Comparison of ENCODE assay signal across 21 cellular contexts in the genomic region with DNA sequence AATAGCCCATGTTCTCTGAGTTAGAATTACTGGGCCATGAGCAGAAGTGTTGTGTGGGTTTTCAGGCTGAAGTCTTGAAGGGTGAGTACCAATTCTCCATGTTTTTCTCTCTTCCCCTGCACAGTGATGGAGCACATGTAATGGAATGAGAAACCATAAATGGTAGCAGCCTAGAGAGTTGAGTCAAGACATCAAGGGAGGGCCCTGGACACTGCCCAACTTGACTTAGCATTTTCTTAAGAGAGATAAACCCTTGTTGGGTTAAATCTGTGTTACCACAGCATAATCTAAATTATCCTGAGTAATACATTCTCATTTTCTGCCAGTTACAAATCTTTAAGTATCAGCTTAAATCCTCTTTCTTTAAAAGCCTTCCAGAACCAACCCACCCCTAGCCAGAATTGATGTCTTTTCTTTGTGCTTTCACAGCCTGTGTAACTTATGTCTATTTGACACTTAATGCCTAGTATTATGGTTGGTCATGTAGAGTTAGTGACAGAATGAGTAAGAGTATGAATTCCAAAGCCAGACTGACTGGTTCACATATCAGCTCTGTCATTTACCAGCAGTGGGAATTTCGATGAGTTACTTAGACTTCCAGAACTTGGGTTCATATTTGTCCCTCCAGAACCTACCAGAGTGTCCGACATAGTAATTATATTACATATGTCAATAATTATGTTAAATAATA. TPM values are rescaled to one million over a fixed set of nuclear protein-coding genes. Genes with fewer than 3 reads are reported as not detected.
DNase-seq lines count a peak whose midpoint lies in the region; ATAC-seq, FAIRE-seq and TF ChIP-seq lines count a peak whose summit lies in the region.
"Had no signal": no experiment of that assay in that cellular context is flagged by ENCODE, and none has a peak within 500 bp of the region (broad histone marks: within the 10 kb centered on the region; RNA-seq: fewer than 3 reads in every experiment).

No MANE protein-coding gene starts in this region.

- no peaks in the 10 kb centered on the region for H3F3A ChIP-seq in smooth muscle cell (ENCODE audit: low read depth)

- no peak for ATAC-seq in HG02623 (IDR thresholded peaks at IDR 0.05; ENCODE audit: unreplicated experiment)
- ATAC-seq: HepG2, Panc1, Right ventricle myocardium inferior had no signal

- TF ChIP-seq CTCF in astrocyte (IDR thresholded peaks at IDR 0.05; ENCODE audit: insufficient read depth, low read depth, low read length) (no peak), smooth muscle cell (IDR thresholded peaks at IDR 0.05; ENCODE audit: borderline replicate concordance, insufficient read depth, poor library complexity, severe bottlenecking) (no peak), coronary artery (IDR thresholded peaks at IDR 0.05) (no peak)

- no peak overlapping the region for H3K27ac Mint-ChIP-seq in astrocyte (ENCODE audit: unreplicated experiment)
- no peak overlapping the region for H3K27ac Mint-ChIP-seq in CD4-positive, alpha-beta memory T cell
- H3K27ac Mint-ChIP-seq: CD4-positive, alpha-beta T cell had no signal

- FAIRE-seq in astrocyte (lab: Jason Lieb, UNC), result no peak
- FAIRE-seq: GM12892, H1, HepG2 had no signal

- peak; percentile 26 for DNase-seq in EL
- DNase-seq in astrocyte (ENCODE audit: low read depth), result peak; percentile 76
- peak; percentile 47 for DNase-seq in iris pigment epithelial cell (ENCODE audit: low read depth)
- no peak for DNase-seq in smooth muscle cell (lab: John Stamatoyannopoulos, UW; ENCODE audit: unreplicated experiment)
- no peak for DNase-seq in coronary artery (ENCODE audit: low spot score)
- DNase-seq in CD4-positive, alpha-beta memory T cell, result no peak
- DNase-seq in NCI-H1417 (lab: John Stamatoyannopoulos, UW), result no peak
- DNase-seq: BE2C; CD4-positive, alpha-beta T cell; DMS79; GF-D8; NCI-H1092; NCI-H510A treated with DMSO at 0.1 percent for 48 hours had no signal

- H4K20me1 ChIP-seq in astrocyte (ENCODE audit: insufficient read depth, low read length) (no peaks in the 10 kb centered on the region), smooth muscle cell (ENCODE audit: low read depth) (no peaks in the 10 kb centered on the region)

- H3K36me3 Mint-ChIP-seq in astrocyte (ENCODE audit: low read depth, unreplicated experiment), result no peaks in the 10 kb centered on the region
- H3K36me3 Mint-ChIP-seq in CD4-positive, alpha-beta memory T cell, result no peaks in the 10 kb centered on the region

- no peaks in the 10 kb centered on the region for H3K9me3 Mint-ChIP-seq in astrocyte (ENCODE audit: unreplicated experiment)
- H3K9me3 Mint-ChIP-seq in CD4-positive, alpha-beta memory T cell, result peaks cover 0 to 3% (median 0%) of the 10 kb centered on the region in 8 donors
- H3K9me3 Mint-ChIP-seq: CD4-positive, alpha-beta T cell had no signal

- H3K4me1 ChIP-seq in astrocyte (ENCODE audit: insufficient read depth, low read length) (peaks cover 12% of the 10 kb centered on the region), smooth muscle cell (ENCODE audit: low read depth) (no peaks in the 10 kb centered on the region)
- no peaks in the 10 kb centered on the region for H3K4me1 ChIP-seq in CD4-positive, alpha-beta memory T cell (ENCODE audit: insufficient read depth, low read length)
- H3K4me1 ChIP-seq: BE2C had no signal

- peaks cover 7% of the 10 kb centered on the region for H3K4me1 Mint-ChIP-seq in astrocyte (ENCODE audit: low read depth, unreplicated experiment)
- H3K4me1 Mint-ChIP-seq in CD4-positive, alpha-beta memory T cell, result no peaks in the 10 kb centered on the region

- H3K9ac ChIP-seq in astrocyte (ENCODE audit: low read length), result no peak overlapping the region
- no peak overlapping the region for H3K9ac ChIP-seq in smooth muscle cell (ENCODE audit: low read depth)
- H3K9ac ChIP-seq: KMS-11 had no signal

- peaks cover 4% of the 10 kb centered on the region for H3K27me3 ChIP-seq in astrocyte (ENCODE audit: insufficient read depth, low read length)
- no peaks in the 10 kb centered on the region for H3K27me3 ChIP-seq in smooth muscle cell (ENCODE audit: low read depth)
- peaks cover 1% of the 10 kb centered on the region for H3K27me3 ChIP-seq in CD4-positive, alpha-beta memory T cell (ENCODE audit: insufficient read depth, low read length)
- H3K27me3 ChIP-seq: BE2C had no signal

- no peaks in the 10 kb centered on the region for H3K27me3 Mint-ChIP-seq in astrocyte (ENCODE audit: low read depth, unreplicated experiment)
- peaks cover 1 to 3% of the 10 kb centered on the region in 2 donors for H3K27me3 Mint-ChIP-seq in CD4-positive, alpha-beta memory T cell

- no peak overlapping the region for H3K27ac ChIP-seq in astrocyte (ENCODE audit: low read depth, low read length)
- peak overlapping the region; percentile 33 for H3K27ac ChIP-seq in smooth muscle cell (ENCODE audit: low read depth)
- H3K27ac ChIP-seq in coronary artery, result no peak overlapping the region
- H3K27ac ChIP-seq in CD4-positive, alpha-beta memory T cell (ENCODE audit: low read depth, low read length), result no peak overlapping the region
- H3K27ac ChIP-seq: KMS-11, SK-N-MC had no signal

- H3K36me3 ChIP-seq in astrocyte (ENCODE audit: insufficient read depth, low read length), result no peaks in the 10 kb centered on the region
- H3K36me3 ChIP-seq in smooth muscle cell (ENCODE audit: low read depth), result no peaks in the 10 kb centered on the region
- no peaks in the 10 kb centered on the region for H3K36me3 ChIP-seq in CD4-positive, alpha-beta memory T cell (ENCODE audit: insufficient read depth, low read length)
- H3K36me3 ChIP-seq: BE2C had no signal

- CTCF ChIA-PET in CD4-positive, alpha-beta memory T cell (lab: Charles Lee; ENCODE audit: partially characterized antibody), result interaction anchor here (0.6 to 0.9 kb wide), 2 partner anchors 11 to 580 kb away, joined by 3 to 6 read pairs; no protein-coding TSS in a partner anchor

- H3K9me3 ChIP-seq in astrocyte (ENCODE audit: insufficient read depth, low read depth, low read length), result no peaks in the 10 kb centered on the region
- H3K9me3 ChIP-seq in smooth muscle cell (replicated peaks; ENCODE audit: low read depth), result no peaks in the 10 kb centered on the region
- H3K9me3 ChIP-seq in CD4-positive, alpha-beta memory T cell (ENCODE audit: control insufficient read depth in 1 of 2, low read length in 2 of 2), result no peaks in the 10 kb centered on the region
- H3K9me3 ChIP-seq: BE2C had no signal

- H3K79me2 ChIP-seq in astrocyte (ENCODE audit: insufficient read depth, low read length) (no peaks in the 10 kb centered on the region), smooth muscle cell (ENCODE audit: low read depth) (no peaks in the 10 kb centered on the region)

- POLR2A ChIA-PET in CD4-positive, alpha-beta memory T cell (lab: Charles Lee; ENCODE audit: partially characterized antibody), result no interaction called here

- 59% methylated on average over 2 of the region's 2 CpGs for WGBS in smooth muscle cell (ENCODE audit: low lambda C conversion rate)

- H3K4me3 ChIP-seq in astrocyte (ENCODE audit: insufficient read depth, low read depth, low read length), result no peak overlapping the region
- no peak overlapping the region for H3K4me3 ChIP-seq in smooth muscle cell
- no peak overlapping the region for H3K4me3 ChIP-seq in coronary artery
- no peak overlapping the region for H3K4me3 ChIP-seq in CD4-positive, alpha-beta memory T cell (ENCODE audit: low read length in 2 of 2)
- H3K4me3 ChIP-seq: SK-N-MC had no signal

- H2AFZ ChIP-seq in astrocyte (ENCODE audit: low read depth, low read length) (no peak overlapping the region), smooth muscle cell (ENCODE audit: low read depth) (no peak overlapping the region)

- no peak overlapping the region for H3K4me3 Mint-ChIP-seq in astrocyte (ENCODE audit: unreplicated experiment)
- no peak overlapping the region for H3K4me3 Mint-ChIP-seq in CD4-positive, alpha-beta memory T cell
- H3K4me3 Mint-ChIP-seq: CD4-positive, alpha-beta T cell had no signal

- intact Hi-C loops in CD4-positive, alpha-beta memory T cell (cut with micrococcal nuclease), result no loop called here

- H3K4me2 ChIP-seq in astrocyte (ENCODE audit: low read length), result no peak overlapping the region
- H3K4me2 ChIP-seq in smooth muscle cell, result peak overlapping the region; percentile 23
- H3K4me2 ChIP-seq: KMS-11 had no signal

RNA-seq across cellular contexts. Expression of gene RGS9, which starts 27.0 kb away (rescaled TPM):
- total RNA-seq in astrocyte (8.6 and 9.4 TPM in 2 replicates), smooth muscle cell (15.6 and 16.3 TPM in 2 replicates)
- 18.8 and 20.4 TPM in 2 replicates for polyA plus RNA-seq in smooth muscle cell
- under 1 TPM; 0.67 to 0.84 TPM for total RNA-seq in CD4-positive, alpha-beta memory T cell
- 1 to 10 TPM; 1.6 to 2.7 TPM for polyA plus RNA-seq in CD4-positive, alpha-beta memory T cell

RNA-seq across cellular contexts. Expression of gene GNA13, which starts 53.6 kb away (rescaled TPM):
- total RNA-seq in astrocyte (63.6 and 65.2 TPM in 2 replicates), smooth muscle cell (87.2 and 111 TPM in 2 replicates)
- polyA plus RNA-seq in smooth muscle cell, result 21.5 and 25.8 TPM in 2 replicates
- total RNA-seq in CD4-positive, alpha-beta memory T cell, result 100 to 1,000 TPM; 102 to 107 TPM
- 10 to 100 TPM; 47.9 to 54.8 TPM for polyA plus RNA-seq in CD4-positive, alpha-beta memory T cell

Comparison
In these comparisons a context has a peak if more than half of its experiments do, and no peak if none do; other contexts are left out.
1. DNase-seq: peak in EL (single experiment), astrocyte (single experiment) and iris pigment epithelial cell (single experiment); none in smooth muscle cell (single experiment), coronary artery (single experiment), CD4-positive, alpha-beta memory T cell (0 of 5) and NCI-H1417 (0 of 3).